In genomic region chr15:52294881-52295420, GRCh38 we compare ENCODE assay signal across 8 cellular contexts. TPM values are rescaled to one million over a fixed set of nuclear protein-coding genes. Genes with fewer than 3 reads are reported as not detected.
DNase-seq lines count a peak whose midpoint lies in the region; ATAC-seq and TF ChIP-seq lines count a peak whose summit lies in the region.

No MANE protein-coding gene starts in this region.

- 4 to 7% methylated on average over 27 to 32 of the region's 32 CpGs for WGBS in esophagus, 2 donors
- WGBS in ovary, 3 donors, result 8 to 25% (median 10%) methylated on average over 8 to 32 of the region's 32 CpGs

- no peaks in the 10 kb centered on the region for H3K36me3 ChIP-seq in esophagus (ENCODE audit: control insufficient read depth in 2 of 2, insufficient read depth in 2 of 2, low read length in 1 of 2)
- no peaks in the 10 kb centered on the region for H3K36me3 ChIP-seq in ovary

- no peak for TF ChIP-seq EP300 in ovary (IDR thresholded peaks at IDR 0.05)

- intact Hi-C loops in ovary (cut with DNase I), result no loop called here

- in situ Hi-C loops in G401 (cut with HindIII; ENCODE audit: low sequenced_read_pairs), result no loop called here

- H3K4me1 ChIP-seq in esophagus (ENCODE audit: control insufficient read depth in 2 of 2, insufficient read depth in 2 of 2, low read length in 1 of 2) (peaks cover 3 to 10% of the 10 kb centered on the region in 2 donors), ovary (ENCODE audit: insufficient read depth) (peaks cover 3% of the 10 kb centered on the region)

- H3K27ac ChIP-seq in esophagus (ENCODE audit: low read depth in 2 of 2, low read length in 1 of 2) (peak overlapping the region; percentile 72 to 74), ovary (no peak overlapping the region)

- DNase-seq in G401 (ENCODE audit: low spot score), result peak; percentile 58
- peak; percentile 4 for DNase-seq in RPMI7951 (ENCODE audit: low read depth)
- no peak for DNase-seq in ovary
- DNase-seq in NCI-H187 treated with DMSO at 0.1 percent for 48 hours (lab: John Stamatoyannopoulos, UW), result no peak
- DNase-seq in SIG-M5 (lab: John Stamatoyannopoulos, UW), result no peak
- DNase-seq in NCI-H2029 treated with DMSO at 0.1 percent for 48 hours (lab: John Stamatoyannopoulos, UW), result no peak

- H3K4me3 ChIP-seq in esophagus (ENCODE audit: low read depth in 1 of 2, low read length in 2 of 2) (peak overlapping the region; percentile 72 to 84), ovary (peak overlapping the region; percentile 35)

- ATAC-seq in GM18511 (IDR thresholded peaks at IDR 0.05; ENCODE audit: unreplicated experiment), result no peak

- no peak for TF ChIP-seq POLR2A in ovary (IDR thresholded peaks at IDR 0.05)

- no peaks in the 10 kb centered on the region for H3K27me3 ChIP-seq in esophagus (ENCODE audit: control insufficient read depth in 1 of 2, insufficient read depth in 2 of 2, low read length in 2 of 2)
- H3K27me3 ChIP-seq in ovary, result peaks cover 2% of the 10 kb centered on the region

- TF ChIP-seq CTCF in ovary (IDR thresholded peaks at IDR 0.05), result no peak

- H3K9me3 ChIP-seq in esophagus (ENCODE audit: control insufficient read depth in 2 of 2, insufficient read depth in 1 of 2, low read depth in 1 of 2, low read length in 1 of 2) (no peaks in the 10 kb centered on the region), ovary (no peaks in the 10 kb centered on the region)

RNA-seq across cellular contexts. Expression of gene MYO5C, which starts 0.7 kb away (rescaled TPM):
- 1.3 and 4.2 TPM in 2 replicates for total RNA-seq in G401 (2014; rRNA removed; shearing (Covaris generic))
- 1.2 and 1.3 TPM in 2 replicates for total RNA-seq in RPMI7951 (2014; rRNA removed; shearing (Covaris generic))
- polyA plus RNA-seq in esophagus, result 1 to 10 TPM; 4.9 to 5.4 TPM
- 10 to 100 TPM in 4 of 7 donors, 1 to 10 TPM in 3; 1.1 to 23.6 (median 10.8) TPM for total RNA-seq in ovary
- 1 to 10 TPM; 3.4 to 4.5 TPM for polyA plus RNA-seq in ovary

Comparison
In these comparisons a context has a peak if more than half of its experiments do, and no peak if none do; other contexts are left out.
1. DNase-seq: peak in G401 (single experiment) and RPMI7951 (single experiment); none in ovary (0 of 5), NCI-H187 treated with DMSO at 0.1 percent for 48 hours (single experiment), SIG-M5 (single experiment) and NCI-H2029 treated with DMSO at 0.1 percent for 48 hours (single experiment).
2. H3K27ac ChIP-seq: peak in esophagus (2 of 2); none in ovary (0 of 2).